ENCODE assay signal across 30 cellular contexts in the genomic region with DNA sequence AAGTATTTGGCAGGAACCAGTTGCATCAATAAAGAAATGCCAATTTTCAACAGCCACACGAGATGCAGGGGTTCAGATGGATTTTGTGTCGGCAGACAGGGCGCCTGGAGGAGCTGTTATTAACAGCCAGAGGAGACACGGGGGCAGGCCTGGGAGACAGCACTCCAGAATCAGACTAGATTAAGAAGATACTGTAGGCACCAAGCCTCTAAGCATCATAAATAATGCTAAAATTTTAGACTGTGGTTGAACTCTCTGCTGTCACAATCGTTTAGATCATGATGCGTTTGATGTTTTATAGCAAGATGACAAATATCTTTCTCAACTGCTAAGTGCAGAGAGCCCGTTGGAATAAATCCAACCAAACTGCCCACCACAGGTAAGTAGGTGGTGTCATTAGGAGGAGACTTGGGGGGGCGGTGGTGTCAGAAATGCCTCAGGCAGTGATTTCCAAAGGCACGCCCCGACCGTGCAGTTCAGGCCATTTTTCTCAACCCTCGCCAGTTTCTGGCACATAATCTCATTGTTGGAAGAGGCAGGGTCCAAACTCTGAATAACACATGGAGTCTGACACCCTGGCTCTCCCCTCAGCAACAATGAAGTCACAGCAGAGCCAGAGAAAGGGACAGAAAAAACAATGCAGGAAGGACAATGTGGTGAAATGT.
DNase-seq lines count a peak whose midpoint lies in the region; ATAC-seq and TF ChIP-seq lines count a peak whose summit lies in the region.
"Had no signal": no experiment of that assay in that cellular context is flagged by ENCODE, and none has a peak within 500 bp of the region (broad histone marks: within the 10 kb centered on the region; RNA-seq: fewer than 3 reads in every experiment).

No MANE protein-coding gene starts in this region.

- H3K4me3 Mint-ChIP-seq in nephron = no peak overlapping the region
- H3K4me3 Mint-ChIP-seq: activated CD4-positive, alpha-beta memory T cell treated with anti-CD3 and anti-CD28 coated beads for 36 hours; activated naive CD4-positive, alpha-beta T cell treated with anti-CD3 and anti-CD28 coated beads for 36 hours; activated T-cell treated with anti-CD3 and anti-CD28 coated beads, Interleukin-2, amount 50 U/mL, for 72 hours; IgD-negative memory B cell; stimulated activated memory B cell treated with anti-CD40 and anti-IgM and Interleukin-4, amounts not matched to agents 10 μg/mL and 1 μg/mL and 100 μg/mL, for 72 hours; type B pancreatic cell had no signal

- peaks cover 6% of the 10 kb centered on the region for H3K27me3 Mint-ChIP-seq in nephron (ENCODE audit: low read depth)
- H3K27me3 Mint-ChIP-seq: activated CD4-positive, alpha-beta memory T cell treated with anti-CD3 and anti-CD28 coated beads for 36 hours; brain; IgD-negative memory B cell; stimulated activated memory B cell treated with anti-CD40 and anti-IgM and Interleukin-4, amounts not matched to agents 10 μg/mL and 1 μg/mL and 100 μg/mL, for 72 hours; type B pancreatic cell had no signal

- ATAC-seq in SK-N-SH treated with all-trans-retinoic acid at 6 μM for 48 hours (peak; percentile 61), HG03039 (IDR thresholded peaks at IDR 0.05; ENCODE audit: unreplicated experiment) (no peak), GM18505 (IDR thresholded peaks at IDR 0.05; ENCODE audit: unreplicated experiment) (no peak)
- ATAC-seq: activated T-cell treated with anti-CD3 and anti-CD28 coated beads, Interleukin-2, amount 50 U/mL, for 72 hours; stimulated activated memory B cell treated with anti-CD40 and anti-IgM and Interleukin-4, amounts not matched to agents 10 μg/mL and 1 μg/mL and 100 μg/mL, for 72 hours had no signal

- no peak for TF ChIP-seq POLR2A in GM18505 (IDR thresholded peaks at IDR 0.05; ENCODE audit: borderline replicate concordance, extremely low read depth, insufficient read depth, insufficient read length)

- H3K4me1 Mint-ChIP-seq in nephron = peaks cover 12% of the 10 kb centered on the region
- H3K4me1 Mint-ChIP-seq: IgD-negative memory B cell; stimulated activated memory B cell treated with anti-CD40 and anti-IgM and Interleukin-4, amounts not matched to agents 10 μg/mL and 1 μg/mL and 100 μg/mL, for 72 hours had no signal

- DNase-seq in DMS79 treated with DMSO at 0.1 percent for 48 hours (lab: John Stamatoyannopoulos, UW) (peak; percentile 48), DMS79 (lab: John Stamatoyannopoulos, UW) (no peak), BE2C (peak; percentile 66), A172 (ENCODE audit: low spot score) (no peak)
- DNase-seq: activated CD4-positive, alpha-beta memory T cell treated with anti-CD3 and anti-CD28 coated beads for 36 hours; activated CD4-positive, CD25-positive, alpha-beta regulatory T cell treated with anti-CD3 and anti-CD28 coated beads, Interleukin-2, amount 50 U/mL, for 72 hours; activated naive CD4-positive, alpha-beta T cell treated with anti-CD3 and anti-CD28 coated beads for 36 hours; activated T-cell treated with anti-CD3 and anti-CD28 coated beads, Interleukin-2, amount 50 U/mL, for 72 hours; Calu3; cerebellar nuclear complex; DND-41; esophagus squamous epithelium; GF-D8; GOT3; mesenchymal stem cell; NCI-H1930; NCI-H524 treated with DMSO at 0.1 percent for 48 hours; stimulated activated CD4-positive, alpha-beta T cell treated with anti-CD3 and anti-CD28 coated beads, Interleukin-4, amount 100 ng/mL, for 4 hours had no signal

- peaks cover 65% of the 10 kb centered on the region for H3K4me1 ChIP-seq in BE2C
- H3K4me1 ChIP-seq: adrenal gland had no signal

- peak overlapping the region in 2 of 3 experiments; percentile 8 to 9 for H3K27ac Mint-ChIP-seq in nephron
- H3K27ac Mint-ChIP-seq: activated CD4-positive, alpha-beta memory T cell treated with anti-CD3 and anti-CD28 coated beads for 36 hours; activated naive CD4-positive, alpha-beta T cell treated with anti-CD3 and anti-CD28 coated beads for 36 hours; activated T-cell treated with anti-CD3 and anti-CD28 coated beads, Interleukin-2, amount 50 U/mL, for 72 hours; IgD-negative memory B cell; stimulated activated memory B cell treated with anti-CD40 and anti-IgM and Interleukin-4, amounts not matched to agents 10 μg/mL and 1 μg/mL and 100 μg/mL, for 72 hours; type B pancreatic cell had no signal

- TF ChIP-seq CTCF in BE2C (IDR thresholded peaks at IDR 0.05; ENCODE audit: low read depth, low read length) = no peak
- TF ChIP-seq CTCF in nephron (IDR thresholded peaks at IDR 0.05; ENCODE audit: unreplicated experiment in 3 of 3) = no peak

- H3K9me3 ChIP-seq in BE2C = no peaks in the 10 kb centered on the region
- H3K9me3 ChIP-seq: adrenal gland, esophagus squamous epithelium, neutrophil, prostate gland had no signal

- H3K27me3 ChIP-seq in BE2C = no peaks in the 10 kb centered on the region
- H3K27me3 ChIP-seq: adrenal gland, esophagus squamous epithelium, hepatocyte had no signal

- no peaks in the 10 kb centered on the region for H3K36me3 Mint-ChIP-seq in nephron (ENCODE audit: low read depth)
- H3K36me3 Mint-ChIP-seq: activated CD4-positive, alpha-beta memory T cell treated with anti-CD3 and anti-CD28 coated beads for 36 hours; brain; type B pancreatic cell had no signal

- H3K4me3 ChIP-seq in BE2C (ENCODE audit: low read depth, low read length) = no peak overlapping the region
- H3K4me3 ChIP-seq: adrenal gland, esophagus squamous epithelium, hepatocyte, prostate gland had no signal

- no peaks in the 10 kb centered on the region for H3K36me3 ChIP-seq in BE2C
- H3K36me3 ChIP-seq: adrenal gland, neutrophil, prostate gland had no signal

- H3K9me3 Mint-ChIP-seq in nephron = no peaks in the 10 kb centered on the region
- H3K9me3 Mint-ChIP-seq: activated CD4-positive, alpha-beta memory T cell treated with anti-CD3 and anti-CD28 coated beads for 36 hours; activated naive CD4-positive, alpha-beta T cell treated with anti-CD3 and anti-CD28 coated beads for 36 hours; activated T-cell treated with anti-CD3 and anti-CD28 coated beads, Interleukin-2, amount 50 U/mL, for 72 hours; brain; IgD-negative memory B cell; stimulated activated memory B cell treated with anti-CD40 and anti-IgM and Interleukin-4, amounts not matched to agents 10 μg/mL and 1 μg/mL and 100 μg/mL, for 72 hours; type B pancreatic cell had no signal

TF ChIP-seq in SK-N-SH treated with all-trans-retinoic acid at 6 μM for 48 hours, 23 proteins besides CTCF, POLR2A, EP300 and RAD21:
- peak; percentile 89 for TF ChIP-seq ISL1 (CRISPR knock-in tag; IDR thresholded peaks at IDR 0.05)
- TF ChIP-seq SNAI2 (CRISPR knock-in tag; IDR thresholded peaks at IDR 0.05) = no peak
- TF ChIP-seq GLIS3 (CRISPR knock-in tag; IDR thresholded peaks at IDR 0.05) = 0 out of 2 replicates have a peak, but pooled peaks have one; percentile 51
- no peak for TF ChIP-seq ESRRG (CRISPR knock-in tag; IDR thresholded peaks at IDR 0.05)
- no peak for TF ChIP-seq TOX (CRISPR knock-in tag; IDR thresholded peaks at IDR 0.05; ENCODE audit: borderline replicate concordance)
- TF ChIP-seq ZFP3 (CRISPR knock-in tag; IDR thresholded peaks at IDR 0.05) = 0 out of 2 replicates have a peak, but pooled peaks have one; percentile 40
- TF ChIP-seq RARB (CRISPR knock-in tag; IDR thresholded peaks at IDR 0.05) = no peak
- TF ChIP-seq ZC3H10 (CRISPR knock-in tag; IDR thresholded peaks at IDR 0.05) = no peak
- TF ChIP-seq OSR1 (CRISPR knock-in tag; IDR thresholded peaks at IDR 0.05) = no peak
- peak; percentile 54; the same call in 1 of the 2 replicates for TF ChIP-seq TSHZ2 (CRISPR knock-in tag; IDR thresholded peaks at IDR 0.05)
- TF ChIP-seq, protein P1, sequence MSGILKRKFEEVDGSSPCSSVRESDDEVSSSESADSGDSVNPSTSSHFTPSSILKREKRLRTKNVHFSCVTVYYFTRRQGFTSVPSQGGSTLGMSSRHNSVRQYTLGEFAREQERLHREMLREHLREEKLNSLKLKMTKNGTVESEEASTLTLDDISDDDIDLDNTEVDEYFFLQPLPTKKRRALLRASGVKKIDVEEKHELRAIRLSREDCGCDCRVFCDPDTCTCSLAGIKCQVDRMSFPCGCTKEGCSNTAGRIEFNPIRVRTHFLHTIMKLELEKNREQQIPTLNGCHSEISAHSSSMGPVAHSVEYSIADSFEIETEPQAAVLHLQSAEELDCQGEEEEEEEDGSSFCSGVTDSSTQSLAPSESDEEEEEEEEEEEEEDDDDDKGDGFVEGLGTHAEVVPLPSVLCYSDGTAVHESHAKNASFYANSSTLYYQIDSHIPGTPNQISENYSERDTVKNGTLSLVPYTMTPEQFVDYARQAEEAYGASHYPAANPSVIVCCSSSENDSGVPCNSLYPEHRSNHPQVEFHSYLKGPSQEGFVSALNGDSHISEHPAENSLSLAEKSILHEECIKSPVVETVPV (CRISPR knock-in tag; IDR thresholded peaks at IDR 0.05) = no peak

Comparison
In these comparisons a context has a peak if more than half of its experiments do, and no peak if none do; other contexts are left out.
1. DNase-seq: peak in DMS79 treated with DMSO at 0.1 percent for 48 hours (single experiment) and BE2C (single experiment); none in DMS79 (single experiment) and A172 (single experiment).